8 cellular contexts compared by ENCODE assay signal in genomic region chr6:25056130-25056529, GRCh38.
DNase-seq lines count a peak whose midpoint lies in the region; ATAC-seq and TF ChIP-seq lines count a peak whose summit lies in the region.

No MANE protein-coding gene starts in this region.

- H3K27ac Mint-ChIP-seq in central memory CD8-positive, alpha-beta T cell (ENCODE audit: low read depth) = peak overlapping the region; percentile 82

- H3K9me3 Mint-ChIP-seq in central memory CD8-positive, alpha-beta T cell = no peaks in the 10 kb centered on the region

- peak; percentile 43 to 50 for DNase-seq in central memory CD8-positive, alpha-beta T cell (ENCODE audit: low spot score in 2 of 2)
- DNase-seq in SW 1271 (lab: John Stamatoyannopoulos, UW) (no peak), putamen (ENCODE audit: low spot score) (no peak), AG08395 (ENCODE audit: low spot score) (no peak), GM10266 (ENCODE audit: extremely low spot score) (no peak)

- 0 out of 2 replicates have a peak, but pooled peaks have one; percentile 13 for TF ChIP-seq POLR2A in Raji (IDR thresholded peaks at IDR 0.05; ENCODE audit: insufficient read depth, low read depth, low read length)

- no peak for TF ChIP-seq CTCF in GM10266 (IDR thresholded peaks at IDR 0.05; ENCODE audit: control insufficient read depth, insufficient read depth, low read depth, missing control alignments)

- ATAC-seq in GM19023 (IDR thresholded peaks at IDR 0.05; ENCODE audit: unreplicated experiment) = peak; percentile 36
- ATAC-seq in HG02973 (IDR thresholded peaks at IDR 0.05; ENCODE audit: unreplicated experiment) = peak; percentile 50
- ATAC-seq in central memory CD8-positive, alpha-beta T cell (replicated peaks; ENCODE audit: extremely low read depth, poor library complexity, severe bottlenecking) = peak; percentile 93

- H3K4me3 Mint-ChIP-seq in central memory CD8-positive, alpha-beta T cell = peak overlapping the region; percentile 36

- no peaks in the 10 kb centered on the region for H3K27me3 Mint-ChIP-seq in central memory CD8-positive, alpha-beta T cell

- peaks cover 38% of the 10 kb centered on the region for H3K4me1 Mint-ChIP-seq in central memory CD8-positive, alpha-beta T cell

- H3K36me3 Mint-ChIP-seq in central memory CD8-positive, alpha-beta T cell (ENCODE audit: insufficient read depth) = peaks cover 1% of the 10 kb centered on the region

Comparison
In these comparisons a context has a peak if more than half of its experiments do, and no peak if none do; other contexts are left out.
1. ATAC-seq: peak in every context shown above with its lines; median percentile 93 in central memory CD8-positive, alpha-beta T cell; 50 in HG02973; 36 in GM19023.
2. DNase-seq: peak in central memory CD8-positive, alpha-beta T cell (2 of 2); none in SW 1271 (0 of 2), putamen (single experiment), AG08395 (single experiment) and GM10266 (single experiment).